ENCODE assay signal across 22 cellular contexts in genomic region chrX:69759921-69760625, GRCh38.
"Had no signal": no experiment of that assay in that cellular context is flagged by ENCODE, and none has a peak within 500 bp of the region (broad histone marks: within the 10 kb centered on the region; RNA-seq: fewer than 3 reads in every experiment).

No MANE protein-coding gene starts in this region.

- H3K4me1 ChIP-seq: ascending aorta, thyroid gland had no signal

- H3K4me3 ChIP-seq: ascending aorta, hepatocyte, thyroid gland had no signal

- H3K27me3 ChIP-seq: ascending aorta, hepatocyte, thyroid gland had no signal

- H2AFZ ChIP-seq: hepatocyte had no signal

- H3K9me3 Mint-ChIP-seq: activated naive CD4-positive, alpha-beta T cell treated with anti-CD3 and anti-CD28 coated beads, Interleukin-2, amount 50 U/mL, for 24 hours; T-helper 2 cell treated with Interferon-gamma antibody and Interleukin-4, amounts not matched to agents 5 μg/mL and 100 μg/mL, for 36 hours had no signal

- H3K4me3 Mint-ChIP-seq: activated CD8-positive, alpha-beta T cell treated with anti-CD3 and anti-CD28 coated beads, Interleukin-2, amount 10 ng/mL, durations not matched to agents 7 days and 5 days; activated naive CD4-positive, alpha-beta T cell treated with anti-CD3 and anti-CD28 coated beads, Interleukin-2, amount 50 U/mL, for 24 hours; central memory CD8-positive, alpha-beta T cell; immature natural killer cell; memory B cell; nephron; stimulated activated naive B cell treated with anti-CD40 and anti-IgM and Interleukin-4, amounts not matched to agents 10 μg/mL and 1 μg/mL and 100 μg/mL, for 72 hours; T-helper 2 cell treated with Interferon-gamma antibody and Interleukin-4, amounts not matched to agents 5 μg/mL and 100 μg/mL, for 36 hours had no signal

- H3K79me2 ChIP-seq: hepatocyte had no signal

- H3K27ac Mint-ChIP-seq: activated CD8-positive, alpha-beta T cell treated with anti-CD3 and anti-CD28 coated beads, Interleukin-2, amount 10 ng/mL, durations not matched to agents 7 days and 5 days; immature natural killer cell; memory B cell; nephron; stimulated activated naive B cell treated with anti-CD40 and anti-IgM and Interleukin-4, amounts not matched to agents 10 μg/mL and 1 μg/mL and 100 μg/mL, for 72 hours; T-helper 2 cell treated with Interferon-gamma antibody and Interleukin-4, amounts not matched to agents 5 μg/mL and 100 μg/mL, for 36 hours had no signal

- H3K4me1 Mint-ChIP-seq: activated naive CD4-positive, alpha-beta T cell treated with anti-CD3 and anti-CD28 coated beads, Interleukin-2, amount 50 U/mL, for 24 hours; central memory CD8-positive, alpha-beta T cell; immature natural killer cell; nephron; stimulated activated naive B cell treated with anti-CD40 and anti-IgM and Interleukin-4, amounts not matched to agents 10 μg/mL and 1 μg/mL and 100 μg/mL, for 72 hours had no signal

- H3K27me3 Mint-ChIP-seq: activated naive CD4-positive, alpha-beta T cell treated with anti-CD3 and anti-CD28 coated beads, Interleukin-2, amount 50 U/mL, for 24 hours; central memory CD8-positive, alpha-beta T cell; memory B cell; stimulated activated naive B cell treated with anti-CD40 and anti-IgM and Interleukin-4, amounts not matched to agents 10 μg/mL and 1 μg/mL and 100 μg/mL, for 72 hours had no signal

- H3K27ac ChIP-seq: ascending aorta, hepatocyte, thyroid gland, WERI-Rb-1 had no signal

- H3K4me2 ChIP-seq: hepatocyte had no signal

- H3K9me3 ChIP-seq: thyroid gland had no signal

- H3K36me3 Mint-ChIP-seq: immature natural killer cell; memory B cell; stimulated activated naive B cell treated with anti-CD40 and anti-IgM and Interleukin-4, amounts not matched to agents 10 μg/mL and 1 μg/mL and 100 μg/mL, for 72 hours had no signal

- H3K36me3 ChIP-seq: ascending aorta, thyroid gland, WERI-Rb-1 had no signal

- DNase-seq: activated CD4-positive, alpha-beta T cell treated with anti-CD3 and anti-CD28 coated beads for 1 hour; activated CD4-positive, alpha-beta T cell treated with anti-CD3 and anti-CD28 coated beads, Interleukin-2, amount 50 U/mL, for 1 hour; activated CD8-positive, alpha-beta T cell treated with anti-CD3 and anti-CD28 coated beads, Interleukin-2, amount 10 ng/mL, durations not matched to agents 7 days and 5 days; activated gamma-delta T cell treated with Interleukin-2 at 50 U/mL for 16 hours; activated T-cell treated with anti-CD3 and anti-CD28 coated beads, Interleukin-2, amount 50 U/mL, for 1 hour; cortex of kidney; effector CD4-positive, alpha-beta T cell; immature natural killer cell; left ventricle myocardium superior; retina; stimulated activated CD4-positive, alpha-beta T cell treated with anti-CD3 and anti-CD28 coated beads, Interleukin-2, amount 100 ng/mL, for 48 hours; stimulated activated CD8-positive, alpha-beta memory T cell treated with anti-CD3 and anti-CD28 coated beads, Interleukin-4, amount 100 ng/mL, for 48 hours; stimulated activated naive B cell treated with anti-CD40 and anti-IgM and Interleukin-4, amounts not matched to agents 10 μg/mL and 1 μg/mL and 100 μg/mL, for 72 hours; thyroid gland; WERI-Rb-1 had no signal
